Comparison of ENCODE assay signal across 8 cellular contexts in the genomic region with DNA sequence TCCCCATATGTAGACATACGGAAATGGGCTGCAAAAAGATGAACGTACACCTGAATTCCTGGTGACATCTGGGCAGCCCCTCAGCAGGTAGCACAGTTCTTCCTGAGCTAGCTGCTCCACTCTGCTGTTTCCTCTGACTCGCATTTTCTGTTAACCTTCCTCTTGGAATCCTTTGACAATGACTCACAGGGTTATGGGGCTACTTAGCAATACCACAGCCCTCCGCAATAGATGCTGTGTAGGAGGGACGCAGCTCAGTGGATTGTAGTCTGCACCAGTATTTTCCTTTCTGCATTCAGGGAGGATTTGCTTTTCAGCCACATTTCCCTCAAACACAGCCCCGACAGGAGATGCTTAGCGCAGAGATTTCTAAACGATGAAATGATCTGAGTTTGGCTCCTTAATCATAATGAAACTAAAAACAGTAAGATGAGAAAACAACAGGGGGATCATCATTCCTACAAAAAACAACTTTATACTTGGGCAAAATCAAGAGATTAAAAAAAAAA. TPM values are rescaled to one million over a fixed set of nuclear protein-coding genes. Genes with fewer than 3 reads are reported as not detected.
A peak's percentile ranks its signal among the peaks of the same experiment; 100 is the strongest.
DNase-seq lines count a peak whose midpoint lies in the region; FAIRE-seq and TF ChIP-seq lines count a peak whose summit lies in the region.

No MANE protein-coding gene starts in this region.

- FAIRE-seq in H54 (lab: Jason Lieb, UNC) (peak; percentile 95), frontal cortex (lab: Jason Lieb, UNC) (no peak)

- no peak for TF ChIP-seq CTCF in progenitor cell of endocrine pancreas (IDR thresholded peaks at IDR 0.05; ENCODE audit: unreplicated experiment)

- no peaks in the 10 kb centered on the region for H3K9me3 Mint-ChIP-seq in progenitor cell of endocrine pancreas (ENCODE audit: low read depth)

- DNase-seq in GM03348 (ENCODE audit: low spot score) (peak; percentile 86), H54 (ENCODE audit: insufficient read length, low spot score) (no peak), LoVo (ENCODE audit: low spot score) (peak; percentile 39), activated T-cell treated with anti-CD3 and anti-CD28 coated beads for 48 hours (ENCODE audit: low read depth) (peak; percentile 36), foreskin melanocyte (peak; percentile 77), progenitor cell of endocrine pancreas (ENCODE audit: low spot score, unreplicated experiment) (no peak), frontal cortex (ENCODE audit: low spot score in 2 of 2) (no peak), AML-193 (lab: John Stamatoyannopoulos, UW) (no peak)

- no peaks in the 10 kb centered on the region for H3K36me3 Mint-ChIP-seq in progenitor cell of endocrine pancreas (ENCODE audit: insufficient read depth)

- no peak overlapping the region for H3K4me3 Mint-ChIP-seq in progenitor cell of endocrine pancreas (ENCODE audit: low read depth)

- H3K4me1 Mint-ChIP-seq in progenitor cell of endocrine pancreas (ENCODE audit: low read depth): peaks cover 17% of the 10 kb centered on the region

- peaks cover 2% of the 10 kb centered on the region for H3K27me3 Mint-ChIP-seq in progenitor cell of endocrine pancreas

- TF ChIP-seq POLR2A in H54 (IDR thresholded peaks at IDR 0.05; ENCODE audit: low read depth, low read length): no peak

- H3K27ac Mint-ChIP-seq in progenitor cell of endocrine pancreas: peak overlapping the region; percentile 55

RNA-seq across cellular contexts. Expression of gene BACH2, which starts 12.4 kb away (rescaled TPM):
- total RNA-seq in progenitor cell of endocrine pancreas (11.2 and 12.3 TPM in 2 replicates), frontal cortex (48.9 TPM)

Comparison
In these comparisons a context has a peak if more than half of its experiments do, and no peak if none do; other contexts are left out.
1. DNase-seq: peak in GM03348 (single experiment), LoVo (single experiment), activated T-cell treated with anti-CD3 and anti-CD28 coated beads for 48 hours (single experiment) and foreskin melanocyte (single experiment); none in H54 (single experiment), progenitor cell of endocrine pancreas (single experiment), frontal cortex (0 of 2) and AML-193 (0 of 2).